11 cellular contexts compared by ENCODE assay signal in genomic region chr5:149517461-149518122, GRCh38. TPM values are rescaled to one million over a fixed set of nuclear protein-coding genes. Genes with fewer than 3 reads are reported as not detected.
A peak's percentile ranks its signal among the peaks of the same experiment; 100 is the strongest.
DNase-seq lines count a peak whose midpoint lies in the region; ATAC-seq, FAIRE-seq and TF ChIP-seq lines count a peak whose summit lies in the region.
"Had no signal": no experiment of that assay in that cellular context is flagged by ENCODE, and none has a peak within 500 bp of the region (broad histone marks: within the 10 kb centered on the region; RNA-seq: fewer than 3 reads in every experiment).

No MANE protein-coding gene starts in this region.

- H3K9me3 ChIP-seq in H9 (ENCODE audit: control insufficient read depth, low read depth, low read length), result no peaks in the 10 kb centered on the region
- no peaks in the 10 kb centered on the region for H3K9me3 ChIP-seq in GM12878 (replicated peaks; ENCODE audit: control insufficient read depth, insufficient read depth, low read length)
- no peaks in the 10 kb centered on the region for H3K9me3 ChIP-seq in right atrium auricular region
- H3K9me3 ChIP-seq: mucosa of descending colon had no signal

- no peak overlapping the region for H2BK5ac ChIP-seq in H9 (ENCODE audit: insufficient read length, low read length)

- no peak overlapping the region for H3K23ac ChIP-seq in H9 (ENCODE audit: insufficient read length, low read depth, low read length)

- H3K27ac ChIP-seq in H9 (ENCODE audit: insufficient read length, low read depth, low read length), result no peak overlapping the region
- no peak overlapping the region for H3K27ac ChIP-seq in GM12878 (ENCODE audit: control insufficient read depth, insufficient read depth)
- H3K27ac ChIP-seq in right atrium auricular region, result peak overlapping the region; percentile 32 to 63
- H3K27ac ChIP-seq in rectal smooth muscle tissue (ENCODE audit: low read depth, low read length), result peak overlapping the region; percentile 51

- H4K5ac ChIP-seq in H9 (ENCODE audit: insufficient read length, low read depth, low read length), result no peak overlapping the region

- TF ChIP-seq POLR2A in GM12878 (IDR thresholded peaks at IDR 0.05; ENCODE audit: low read depth, low read length), result no peak

- H2BK120ac ChIP-seq in H9 (ENCODE audit: low read depth, low read length, poor library complexity, severe bottlenecking), result no peak overlapping the region

- no peak for TF ChIP-seq RAD21 in GM12878 (IDR thresholded peaks at IDR 0.05; ENCODE audit: insufficient read depth, low read depth, low read length)

- POLR2A ChIA-PET in GM12878 (lab: Charles Lee), result no interaction called here

- H3K4me1 Mint-ChIP-seq in H9, result peaks cover 50 to 51% of the 10 kb centered on the region in 2 experiments

- no peak for DNase-seq in H9
- DNase-seq in GM12878 (ENCODE audit: low read depth, low spot score), result no peak
- no peak for DNase-seq in right atrium auricular region (ENCODE audit: low spot score)
- DNase-seq in effector CD8-positive, alpha-beta T cell (lab: John Stamatoyannopoulos, UW), result no peak
- no peak for DNase-seq in GM10266 (ENCODE audit: extremely low spot score)
- no peak for DNase-seq in iPS-NIHi11 (ENCODE audit: low spot score)
- DNase-seq: activated CD4-positive, alpha-beta T cell treated with anti-CD3 and anti-CD28 coated beads for 1 hour; mucosa of descending colon; NCI-H82 had no signal

- no peak overlapping the region for H3K56ac ChIP-seq in H9 (ENCODE audit: insufficient read length, low read depth, low read length)

- no peak overlapping the region for H3K14ac ChIP-seq in H9 (ENCODE audit: insufficient read depth, low read length)

- H2AFZ ChIP-seq in H9 (ENCODE audit: low read length) (no peak overlapping the region), GM12878 (ENCODE audit: control insufficient read depth, low read depth, low read length) (no peak overlapping the region)

- H3K79me2 ChIP-seq in H9 (ENCODE audit: insufficient read depth, low read length), result peaks cover 19% of the 10 kb centered on the region; the same call in 1 of the 2 replicates
- peaks cover 65% of the 10 kb centered on the region for H3K79me2 ChIP-seq in GM12878 (ENCODE audit: control insufficient read depth, insufficient read depth, low read length)

- H3K23me2 ChIP-seq in H9 (ENCODE audit: insufficient read length, low read depth, low read length, poor library complexity, severe bottlenecking), result no peaks in the 10 kb centered on the region

- RAD21 ChIA-PET in GM12878 (lab: Charles Lee; ENCODE audit: unreplicated experiment), result no interaction called here

- CTCF ChIA-PET in GM12878 (lab: Yijun Ruan, JAX), result interaction anchor here (0.8 to 3.1 kb wide), 7 partner anchors 8 to 101 kb away, joined by 3 to 9 read pairs (median 4); no protein-coding TSS in a partner anchor

- H3K9ac ChIP-seq in H9 (ENCODE audit: extremely low read depth, insufficient read length, low read length) (no peak overlapping the region), GM12878 (ENCODE audit: control insufficient read depth, insufficient read depth, low read length) (no peak overlapping the region), rectal smooth muscle tissue (ENCODE audit: low read length) (no peak overlapping the region)

- intact Hi-C loops in GM12878 (cut with micrococcal nuclease; ENCODE audit: unreplicated experiment), result no loop called here

- FAIRE-seq in GM12878 (lab: Jason Lieb, UNC), result no peak

- no peak overlapping the region for H3K4me3 ChIP-seq in GM12878
- no peak overlapping the region for H3K4me3 ChIP-seq in right atrium auricular region
- no peak overlapping the region for H3K4me3 ChIP-seq in rectal smooth muscle tissue (ENCODE audit: low read length)
- H3K4me3 ChIP-seq: mucosa of descending colon had no signal

- H2BK12ac ChIP-seq in H9 (ENCODE audit: insufficient read length, low read depth, low read length), result no peak overlapping the region

- no peaks in the 10 kb centered on the region for H3K27me3 Mint-ChIP-seq in H9 (ENCODE audit: low read depth)

- H3K36me3 ChIP-seq in GM12878 (ENCODE audit: control insufficient read depth in 2 of 2, insufficient read depth in 2 of 2, low read length in 1 of 2), result peaks cover 5 to 27% of the 10 kb centered on the region in 2 experiments
- peaks cover 23% of the 10 kb centered on the region for H3K36me3 ChIP-seq in right atrium auricular region
- H3K36me3 ChIP-seq in rectal smooth muscle tissue (ENCODE audit: control insufficient read depth, insufficient read depth, low read length), result peaks cover 2% of the 10 kb centered on the region

- no CpG with 5 or more reads among the region's 5 CpGs for WGBS in H9 (ENCODE audit: extremely low coverage, insufficient read length, low lambda C conversion rate)
- 100% methylated on average over 5 of the region's 5 CpGs for WGBS in GM12878 (ENCODE audit: insufficient coverage, insufficient replicate concordance, low lambda C conversion rate, missing lambda C conversion rate)

- H3K18ac ChIP-seq in H9 (ENCODE audit: insufficient read length, low read depth, low read length), result no peak overlapping the region

- H3K4ac ChIP-seq in H9 (ENCODE audit: low read depth, low read length), result no peak overlapping the region

- no peak for TF ChIP-seq CTCF in H9 (conservative IDR thresholded peaks at IDR 0.05)
- no peak for TF ChIP-seq CTCF in GM12878 (IDR thresholded peaks at IDR 0.05 in 2 of 3, conservative IDR thresholded peaks at IDR 0.05 in 1 of 3; ENCODE audit: control insufficient read depth in 2 of 3, extremely low read depth in 1 of 3, insufficient read depth in 1 of 3, low read depth in 3 of 3, low read length in 3 of 3)
- no peak for TF ChIP-seq CTCF in right atrium auricular region (IDR thresholded peaks at IDR 0.05)
- no peak for TF ChIP-seq CTCF in GM10266 (IDR thresholded peaks at IDR 0.05; ENCODE audit: control insufficient read depth, insufficient read depth, low read depth, missing control alignments)

- no peak for ATAC-seq in GM12878
- no peak for ATAC-seq in HG03095 (IDR thresholded peaks at IDR 0.05; ENCODE audit: unreplicated experiment)
- ATAC-seq: mucosa of descending colon had no signal

- H4K8ac ChIP-seq in H9 (replicated peaks; ENCODE audit: insufficient read length, low read depth, low read length), result no peak overlapping the region

- BruUV-seq in GM12878 (replicated peaks; lab: Mats Ljungman, UMichigan), result TSS peak; percentile 2

- H2AK5ac ChIP-seq in H9 (ENCODE audit: insufficient read length, low read length), result no peak overlapping the region

- H3K4me1 ChIP-seq in H9 (ENCODE audit: insufficient read depth, low read length), result no peaks in the 10 kb centered on the region; the same call in 1 of the 2 replicates
- H3K4me1 ChIP-seq in GM12878 (ENCODE audit: control insufficient read depth, insufficient read depth, low read length), result no peaks in the 10 kb centered on the region
- H3K4me1 ChIP-seq in right atrium auricular region, result peaks cover 0 to 83% of the 10 kb centered on the region in 2 donors
- H3K4me1 ChIP-seq in rectal smooth muscle tissue (ENCODE audit: control insufficient read depth, insufficient read depth, low read length), result peaks cover 29% of the 10 kb centered on the region

- H3K36me3 Mint-ChIP-seq in H9 (ENCODE audit: insufficient read depth in 1 of 3, low read depth in 3 of 3), result peaks cover 7 to 63% (median 61%) of the 10 kb centered on the region in 3 experiments; a peak in 6 of 7 replicates

- SMC1A ChIA-PET in GM12878 (lab: Charles Lee; ENCODE audit: uncharacterized antibody, unreplicated experiment), result interaction anchor here (0.7 to 2.8 kb wide), 7 partner anchors 11 to 101 kb away, joined by 3 to 6 read pairs (median 3); no protein-coding TSS in a partner anchor

- no peaks in the 10 kb centered on the region for H3K79me1 ChIP-seq in H9 (ENCODE audit: insufficient read depth, low read depth, low read length, poor library complexity, severe bottlenecking)

- H4K20me1 ChIP-seq in H9 (ENCODE audit: control insufficient read depth, insufficient read depth, insufficient read length) (no peaks in the 10 kb centered on the region), GM12878 (ENCODE audit: control insufficient read depth, insufficient read depth) (peaks cover 3% of the 10 kb centered on the region; the same call in 1 of the 2 replicates)

- no peak overlapping the region for H4K91ac ChIP-seq in H9 (ENCODE audit: insufficient read length, low read depth, low read length)

- H2BK20ac ChIP-seq in H9 (ENCODE audit: low read depth, low read length, poor library complexity, severe bottlenecking), result no peak overlapping the region

- no peak overlapping the region for H3K4me3 Mint-ChIP-seq in H9

- H3K4me2 ChIP-seq in H9 (ENCODE audit: insufficient read depth, insufficient read length, low read length) (no peak overlapping the region), GM12878 (ENCODE audit: control insufficient read depth, insufficient read depth) (no peak overlapping the region; the same call in 1 of the 2 replicates)

- in situ Hi-C loops in GM12878 (cut with MboI), result no loop called here

- no peaks in the 10 kb centered on the region for H3K9me3 Mint-ChIP-seq in H9

- H3T11ph ChIP-seq in H9 (ENCODE audit: low read length), result no peak overlapping the region

- TF ChIP-seq EP300 in GM12878 (IDR thresholded peaks at IDR 0.05; ENCODE audit: borderline replicate concordance in 1 of 2, control insufficient read depth in 1 of 2, low read depth in 2 of 2, low read length in 2 of 2), result no peak

- H2BK15ac ChIP-seq in H9 (ENCODE audit: low read depth, low read length), result no peak overlapping the region

- peak overlapping the region in 2 of 3 experiments; percentile 3 to 89; a peak in 4 of 7 replicates for H3K27ac Mint-ChIP-seq in H9

- no peaks in the 10 kb centered on the region for H3K27me3 ChIP-seq in H9 (ENCODE audit: insufficient read depth, low read length)
- H3K27me3 ChIP-seq in GM12878 (replicated peaks in 1 of 2; ENCODE audit: control insufficient read depth in 2 of 2, insufficient read depth in 2 of 2, low read length in 1 of 2), result no peaks in the 10 kb centered on the region
- H3K27me3 ChIP-seq in right atrium auricular region, result no peaks in the 10 kb centered on the region
- H3K27me3 ChIP-seq in rectal smooth muscle tissue (ENCODE audit: control insufficient read depth, insufficient read depth, low read length), result no peaks in the 10 kb centered on the region

RNA-seq across cellular contexts. Expression of gene CSNK1A1, which starts 33.6 kb away (rescaled TPM):
- total RNA-seq in H9 (2021) (304 and 310 TPM in 2 replicates), GM12878 (2014; rRNA removed) (146 and 155 TPM in 2 replicates), GM12878 (2014; rRNA removed; fragmentation: Illumina TruSeq; extraction: Trizol) (126 and 134 TPM in 2 replicates), GM12878 (2021) (138 and 143 TPM in 2 replicates), right atrium auricular region (100 to 1,000 TPM; 171 to 192 TPM)
- total RNA-seq in GM12878 (2013; cell fraction: nucleolus; rRNA removed), result 312 and 318 TPM in 2 replicates
- polyA plus RNA-seq in GM12878 (2011; ENCODE audit: low read depth), result 53.0 TPM
- polyA plus RNA-seq in GM12878 (2011; rRNA removed) (132 and 184 TPM in 2 replicates), GM12878 (2014; fragmentation: Illumina TruSeq; extraction: Trizol) (107 and 127 TPM in 2 replicates), GM12878 (2014; fragmentation: Nextera tagmentation; extraction: Ambion mirVana) (10 to 100 TPM; 53.3 to 62.0 TPM), GM12878 (2014; rRNA removed) (104 and 106 TPM in 2 replicates), GM12878 (2016; fragmentation: Nextera tagmentation; extraction: Ambion mirVana) (100 to 1,000 TPM; 134 to 147 TPM)
- polyA plus RNA-seq in GM12878 (2011; cell fraction: cytosol; rRNA removed), result 61.7 and 81.7 TPM in 2 replicates
- polyA plus RNA-seq in GM12878 (2011; cell fraction: nucleus; rRNA removed), result 69.8 and 72.5 TPM in 2 replicates
- 54.7 and 73.9 TPM in 2 replicates for polyA plus RNA-seq in GM12878 (2012)
- polyA minus RNA-seq in GM12878 (2011; rRNA and poly(A)+ RNA removed), result 169 and 189 TPM in 2 replicates
- polyA minus RNA-seq in GM12878 (2011; cell fraction: cytosol; rRNA and poly(A)+ RNA removed), result 61.2 and 75.4 TPM in 2 replicates
- 80.2 and 126 TPM in 2 replicates for polyA minus RNA-seq in GM12878 (2011; cell fraction: nucleus; rRNA and poly(A)+ RNA removed)

Comparison
In these comparisons a context has a peak if more than half of its experiments do, and no peak if none do; other contexts are left out.
1. H3K27ac ChIP-seq: peak in right atrium auricular region (2 of 2) and rectal smooth muscle tissue (single experiment); none in H9 (single experiment) and GM12878 (single experiment).